In genomic region chr13:74246398-74246975, GRCh38 we compare ENCODE assay signal across 12 cellular contexts.
A peak's percentile ranks its signal among the peaks of the same experiment; 100 is the strongest.
DNase-seq lines count a peak whose midpoint lies in the region; ATAC-seq and TF ChIP-seq lines count a peak whose summit lies in the region.
"Had no signal": no experiment of that assay in that cellular context is flagged by ENCODE, and none has a peak within 500 bp of the region (broad histone marks: within the 10 kb centered on the region; RNA-seq: fewer than 3 reads in every experiment).

No MANE protein-coding gene starts in this region.

- intact Hi-C loops in left ventricle myocardium inferior (cut with micrococcal nuclease) (no loop called here), left colon (cut with DNase I, micrococcal nuclease) (no loop called here)

- H3K4me3 ChIP-seq in left ventricle myocardium inferior = peak overlapping the region; percentile 39
- H3K4me3 ChIP-seq: adrenal gland, mucosa of descending colon had no signal

- ATAC-seq in GM18870 (IDR thresholded peaks at IDR 0.05; ENCODE audit: unreplicated experiment) = no peak
- no peak for ATAC-seq in left colon
- ATAC-seq: mucosa of descending colon had no signal

- H3K27me3 ChIP-seq in left ventricle myocardium inferior (ENCODE audit: low read depth) = no peaks in the 10 kb centered on the region
- H3K27me3 ChIP-seq: adrenal gland had no signal

- H3K4me3 Mint-ChIP-seq in progenitor cell of endocrine pancreas (ENCODE audit: low read depth) = no peak overlapping the region
- H3K4me3 Mint-ChIP-seq: IgD-negative memory B cell had no signal

- no peak overlapping the region for H3K27ac ChIP-seq in left ventricle myocardium inferior (replicated peaks)
- H3K27ac ChIP-seq: adrenal gland had no signal

- H3K4me1 Mint-ChIP-seq in progenitor cell of endocrine pancreas (ENCODE audit: low read depth) = no peaks in the 10 kb centered on the region

- H3K4me1 ChIP-seq in left ventricle myocardium inferior = peaks cover 9% of the 10 kb centered on the region
- H3K4me1 ChIP-seq: adrenal gland had no signal

- H3K9me3 Mint-ChIP-seq in progenitor cell of endocrine pancreas (ENCODE audit: low read depth) = peaks cover 9% of the 10 kb centered on the region

- H3K27me3 Mint-ChIP-seq in progenitor cell of endocrine pancreas = peaks cover 22% of the 10 kb centered on the region

- H3K9me3 ChIP-seq in left ventricle myocardium inferior (replicated peaks) = no peaks in the 10 kb centered on the region
- H3K9me3 ChIP-seq: adrenal gland, mucosa of descending colon had no signal

- peaks cover 3% of the 10 kb centered on the region for H3K36me3 Mint-ChIP-seq in progenitor cell of endocrine pancreas (ENCODE audit: insufficient read depth)

- H3K27ac Mint-ChIP-seq in progenitor cell of endocrine pancreas = no peak overlapping the region
- H3K27ac Mint-ChIP-seq: IgD-negative memory B cell had no signal

- TF ChIP-seq CTCF in left ventricle myocardium inferior (IDR thresholded peaks at IDR 0.05; ENCODE audit: borderline replicate concordance) (no peak), progenitor cell of endocrine pancreas (IDR thresholded peaks at IDR 0.05; ENCODE audit: unreplicated experiment) (no peak)

- DNase-seq in NCI-H524 (lab: John Stamatoyannopoulos, UW) = peak; percentile 72 to 91
- DNase-seq in activated naive CD4-positive, alpha-beta T cell treated with anti-CD3 and anti-CD28 coated beads, Interleukin-2, amount 50 U/mL, for 16 hours = peak; percentile 40
- DNase-seq in left ventricle myocardium inferior = peak; percentile 18
- peak; percentile 20 for DNase-seq in stimulated activated CD8-positive, alpha-beta memory T cell treated with anti-CD3 and anti-CD28 coated beads, Interleukin-12 subunit alpha, Interleukin-12 subunit beta, amount 100 ng/mL, for 1 hour (ENCODE audit: low read depth)
- DNase-seq in progenitor cell of endocrine pancreas (ENCODE audit: low spot score, unreplicated experiment) = no peak
- DNase-seq in left colon = no peak
- DNase-seq: EL, mucosa of descending colon, T-helper 2 cell had no signal

- H3K36me3 ChIP-seq in left ventricle myocardium inferior = no peaks in the 10 kb centered on the region
- H3K36me3 ChIP-seq: adrenal gland had no signal

Comparison
In these comparisons a context has a peak if more than half of its experiments do, and no peak if none do; other contexts are left out.
1. DNase-seq: peak in NCI-H524 (2 of 2), activated naive CD4-positive, alpha-beta T cell treated with anti-CD3 and anti-CD28 coated beads, Interleukin-2, amount 50 U/mL, for 16 hours (single experiment), left ventricle myocardium inferior (single experiment) and stimulated activated CD8-positive, alpha-beta memory T cell treated with anti-CD3 and anti-CD28 coated beads, Interleukin-12 subunit alpha, Interleukin-12 subunit beta, amount 100 ng/mL, for 1 hour (single experiment); none in progenitor cell of endocrine pancreas (single experiment) and left colon (0 of 2).